ENCODE assay signal across 1 cellular context in genomic region chrX:109536439-109537323, GRCh38.
TF ChIP-seq lines count a peak whose summit lies in the region.

NXT2 (plus strand) TSS chrX:109536844; CDS start chrX:109537007, 163 bp downstream.

TF ChIP-seq in HepG2, 621 proteins besides CTCF, POLR2A, EP300 and RAD21 (continued from another document and continues in another):
- TF ChIP-seq ZNF407 (CRISPR knock-in tag; IDR thresholded peaks at IDR 0.05; ENCODE audit: not compliant biosample characterization), result no peak
- TF ChIP-seq ATF1 (CRISPR knock-in tag; IDR thresholded peaks at IDR 0.05), result no peak
- no peak for TF ChIP-seq ZNF543 (CRISPR knock-in tag; IDR thresholded peaks at IDR 0.05)
- TF ChIP-seq NFE2L2 (IDR thresholded peaks at IDR 0.05; ENCODE audit: low read length), result no peak
- TF ChIP-seq RELA (CRISPR knock-in tag; IDR thresholded peaks at IDR 0.05), result no peak
- TF ChIP-seq MYPOP (CRISPR knock-in tag; IDR thresholded peaks at IDR 0.05), result no peak
- TF ChIP-seq AGO1 (IDR thresholded peaks at IDR 0.05; ENCODE audit: low read depth, low read length, poor library complexity, severe bottlenecking), result no peak
- 0 out of 2 replicates have a peak, but pooled peaks have one; percentile 39 for TF ChIP-seq ZNF574 (CRISPR knock-in tag; IDR thresholded peaks at IDR 0.05)
- no peak for TF ChIP-seq FOXK2 (IDR thresholded peaks at IDR 0.05)
- TF ChIP-seq, protein P1, sequence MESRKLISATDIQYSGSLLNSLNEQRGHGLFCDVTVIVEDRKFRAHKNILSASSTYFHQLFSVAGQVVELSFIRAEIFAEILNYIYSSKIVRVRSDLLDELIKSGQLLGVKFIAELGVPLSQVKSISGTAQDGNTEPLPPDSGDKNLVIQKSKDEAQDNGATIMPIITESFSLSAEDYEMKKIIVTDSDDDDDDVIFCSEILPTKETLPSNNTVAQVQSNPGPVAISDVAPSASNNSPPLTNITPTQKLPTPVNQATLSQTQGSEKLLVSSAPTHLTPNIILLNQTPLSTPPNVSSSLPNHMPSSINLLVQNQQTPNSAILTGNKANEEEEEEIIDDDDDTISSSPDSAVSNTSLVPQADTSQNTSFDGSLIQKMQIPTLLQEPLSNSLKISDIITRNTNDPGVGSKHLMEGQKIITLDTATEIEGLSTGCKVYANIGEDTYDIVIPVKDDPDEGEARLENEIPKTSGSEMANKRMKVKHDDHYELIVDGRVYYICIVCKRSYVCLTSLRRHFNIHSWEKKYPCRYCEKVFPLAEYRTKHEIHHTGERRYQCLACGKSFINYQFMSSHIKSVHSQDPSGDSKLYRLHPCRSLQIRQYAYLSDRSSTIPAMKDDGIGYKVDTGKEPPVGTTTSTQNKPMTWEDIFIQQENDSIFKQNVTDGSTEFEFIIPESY (CRISPR knock-in tag; IDR thresholded peaks at IDR 0.05), result no peak
- no peak for TF ChIP-seq HOXA7 (CRISPR knock-in tag; IDR thresholded peaks at IDR 0.05)
- no peak for TF ChIP-seq PRMT3 (CRISPR knock-in tag; IDR thresholded peaks at IDR 0.05; ENCODE audit: borderline replicate concordance, low read depth)
- TF ChIP-seq NFIC (IDR thresholded peaks at IDR 0.05; ENCODE audit: low read length), result peak; percentile 71; the same call in 1 of the 2 replicates
- no peak for TF ChIP-seq PREB (CRISPR knock-in tag; IDR thresholded peaks at IDR 0.05)
- TF ChIP-seq ZBTB40 (IDR thresholded peaks at IDR 0.05), result peak; percentile 79
- no peak for TF ChIP-seq ZBTB40 (CRISPR knock-in tag; IDR thresholded peaks at IDR 0.05)
- no peak for TF ChIP-seq ISX (CRISPR knock-in tag; conservative IDR thresholded peaks at IDR 0.05)
- no peak for TF ChIP-seq JDP2 (CRISPR knock-in tag; IDR thresholded peaks at IDR 0.05; ENCODE audit: borderline replicate concordance)
- TF ChIP-seq FIP1L1 (IDR thresholded peaks at IDR 0.05; ENCODE audit: borderline replicate concordance, insufficient read depth, low read depth, low read length), result no peak
- no peak; the same call in 1 of the 2 replicates for TF ChIP-seq SMAD3 (CRISPR knock-in tag; IDR thresholded peaks at IDR 0.05)
- TF ChIP-seq ATM (IDR thresholded peaks at IDR 0.05; ENCODE audit: borderline replicate concordance), result no peak
- TF ChIP-seq THAP9 (CRISPR knock-in tag; IDR thresholded peaks at IDR 0.05; ENCODE audit: borderline replicate concordance), result peak; percentile 91; the same call in 1 of the 2 replicates
- no peak for TF ChIP-seq MAFG (CRISPR knock-in tag; IDR thresholded peaks at IDR 0.05)
- peak; percentile 84 for TF ChIP-seq SRSF1 (optimal IDR thresholded peaks at IDR 0.05; ENCODE audit: low read depth, low read length)
